ENCODE assay signal across 8 cellular contexts in the genomic region with DNA sequence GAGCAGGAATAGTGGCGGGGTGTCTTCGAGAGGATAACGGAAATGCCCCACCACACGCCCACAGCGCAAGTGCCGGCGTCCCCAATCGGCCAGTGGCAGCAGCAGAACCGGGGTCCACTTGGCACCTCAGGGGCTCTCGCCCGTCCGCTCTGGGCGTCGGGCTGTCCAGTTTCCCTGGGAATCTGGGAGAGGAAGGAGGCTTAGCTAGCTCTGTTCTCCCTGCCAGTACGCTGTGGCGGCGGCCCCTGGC. TPM values are rescaled to one million over a fixed set of nuclear protein-coding genes. Genes with fewer than 3 reads are reported as not detected.
DNase-seq lines count a peak whose midpoint lies in the region; ATAC-seq, FAIRE-seq and TF ChIP-seq lines count a peak whose summit lies in the region.

No MANE protein-coding gene starts in this region.

- H3K9ac ChIP-seq in HepG2 (ENCODE audit: insufficient read depth, low read depth, low read length): no peak overlapping the region

- TF ChIP-seq RAD21 in HepG2 (CRISPR knock-in tag; IDR thresholded peaks at IDR 0.05): no peak

- peaks cover 35% of the 10 kb centered on the region for H3K4me1 Mint-ChIP-seq in HFFc6 (ENCODE audit: low read depth)

- TF ChIP-seq EP300 in HepG2 (IDR thresholded peaks at IDR 0.05; ENCODE audit: low read depth in 2 of 2, low read length in 2 of 2): no peak
- TF ChIP-seq EP300 in HepG2 (CRISPR knock-in tag; IDR thresholded peaks at IDR 0.05; ENCODE audit: borderline replicate concordance): no peak

- peak overlapping the region; percentile 88 for H3K4me2 ChIP-seq in HepG2 (ENCODE audit: low read depth, low read length)

- DNase-seq in HFFc6 (no peak), OCI-M1 (lab: John Stamatoyannopoulos, UW) (peak; percentile 64), cardiac fibroblast (ENCODE audit: low read depth in 2 of 2) (peak in 1 of 2 donors; percentile 30), HepG2 (ENCODE audit: low spot score) (no peak), SIG-M5 (lab: John Stamatoyannopoulos, UW) (no peak), GOT3 (lab: John Stamatoyannopoulos, UW) (no peak)
- DNase-seq in stimulated activated CD8-positive, alpha-beta memory T cell treated with anti-CD3 and anti-CD28 coated beads, Interleukin-4, amount 100 ng/mL, for 24 hours (ENCODE audit: low read depth): peak; percentile 20

- intact Hi-C loops in HepG2 (cut with micrococcal nuclease; ENCODE audit: unreplicated experiment): loop anchor here (2.0 to 5.0 kb wide), 3 partner anchors 92 to 160 kb away; a partner anchor contains a TSS

- no peaks in the 10 kb centered on the region for H3K9me3 Mint-ChIP-seq in HFFc6

- H3K27me3 Mint-ChIP-seq in HFFc6 (ENCODE audit: insufficient read depth): peaks cover 6% of the 10 kb centered on the region; the same call in 1 of the 2 replicates

- in situ Hi-C loops in HepG2 (cut with HindIII; ENCODE audit: extremely low pct_ligation_motif_present, low pct_unique_long_range_greater_than_20kb): no loop called here

- peaks cover 0 to 25% of the 10 kb centered on the region in 2 experiments; a peak in 3 of 5 replicates for H3K27me3 ChIP-seq in HepG2 (ENCODE audit: control insufficient read depth in 1 of 2, insufficient read depth in 2 of 2, low read length in 2 of 2)

- no peaks in the 10 kb centered on the region for H3K36me3 ChIP-seq in HepG2 (replicated peaks in 1 of 2; ENCODE audit: control insufficient read depth in 1 of 2, insufficient read depth in 2 of 2, low read length in 2 of 2)

- POLR2A ChIA-PET in HepG2 (lab: Yijun Ruan, JAX): no interaction called here

- FAIRE-seq in HepG2 (lab: Jason Lieb, UNC): no peak

- H3K79me2 ChIP-seq in HepG2 (ENCODE audit: insufficient read depth, low read length): no peaks in the 10 kb centered on the region

- no TSS peak for BruUV-seq in HepG2 (replicated peaks; lab: Mats Ljungman, UMichigan)

- ATAC-seq in GM18502 (IDR thresholded peaks at IDR 0.05; ENCODE audit: poor library complexity, unreplicated experiment): peak; percentile 37
- no peak; the same call in 2 of the 3 replicates for ATAC-seq in HepG2

- no peaks in the 10 kb centered on the region for H3K9me3 ChIP-seq in HepG2 (ENCODE audit: low read length)

- H3K4me3 Mint-ChIP-seq in HFFc6: peak overlapping the region; percentile 91

- peak overlapping the region; percentile 51 to 71 for H3K4me3 ChIP-seq in cardiac fibroblast (replicated peaks in 1 of 2; ENCODE audit: low read depth in 2 of 2, low read length in 2 of 2)
- peak overlapping the region; percentile 44 to 79 (median 48); a peak in 5 of 6 replicates for H3K4me3 ChIP-seq in HepG2 (replicated peaks in 1 of 3; ENCODE audit: insufficient read depth in 1 of 3, low read depth in 2 of 3, low read length in 3 of 3)

- TF ChIP-seq CTCF in HFFc6 (IDR thresholded peaks at IDR 0.05) (no peak), cardiac fibroblast (IDR thresholded peaks at IDR 0.05; ENCODE audit: low read depth, low read length) (no peak), HepG2 (CRISPR knock-in tag; IDR thresholded peaks at IDR 0.05) (no peak)

- no peaks in the 10 kb centered on the region for H4K20me1 ChIP-seq in HepG2 (ENCODE audit: insufficient read depth, low read length)

- WGBS in HepG2 (ENCODE audit: low lambda C conversion rate): 63% methylated on average over 5 of the region's 17 CpGs

- TF ChIP-seq POLR2A in HepG2 (IDR thresholded peaks at IDR 0.05; ENCODE audit: insufficient read depth in 1 of 2, low read depth in 2 of 2, low read length in 2 of 2): no peak

- peaks cover 27% of the 10 kb centered on the region for H3K4me1 ChIP-seq in HepG2 (ENCODE audit: insufficient read depth, low read length)

- H3K36me3 Mint-ChIP-seq in HFFc6 (ENCODE audit: low read depth): no peaks in the 10 kb centered on the region

- H2AFZ ChIP-seq in HepG2 (ENCODE audit: low read length): no peak overlapping the region

- CTCF ChIA-PET in HepG2 (lab: Yijun Ruan, JAX; ENCODE audit: low intra/inter-chr PET ratio, low total read pairs): no interaction called here

- peak overlapping the region; percentile 25; the same call in 1 of the 2 replicates for H3K27ac Mint-ChIP-seq in HFFc6

- H3K27ac ChIP-seq in HepG2 (ENCODE audit: extremely low read length, insufficient read depth, low read length): no peak overlapping the region

TF ChIP-seq in HepG2, 621 proteins besides CTCF, POLR2A, EP300 and RAD21 (continues in another document):
- TF ChIP-seq HNRNPLL (IDR thresholded peaks at IDR 0.05; ENCODE audit: low read depth, low read length, poor library complexity, severe bottlenecking) (peak; percentile 97), NR3C1 (CRISPR knock-in tag; IDR thresholded peaks at IDR 0.05) (no peak)
- TF ChIP-seq, protein P1, sequence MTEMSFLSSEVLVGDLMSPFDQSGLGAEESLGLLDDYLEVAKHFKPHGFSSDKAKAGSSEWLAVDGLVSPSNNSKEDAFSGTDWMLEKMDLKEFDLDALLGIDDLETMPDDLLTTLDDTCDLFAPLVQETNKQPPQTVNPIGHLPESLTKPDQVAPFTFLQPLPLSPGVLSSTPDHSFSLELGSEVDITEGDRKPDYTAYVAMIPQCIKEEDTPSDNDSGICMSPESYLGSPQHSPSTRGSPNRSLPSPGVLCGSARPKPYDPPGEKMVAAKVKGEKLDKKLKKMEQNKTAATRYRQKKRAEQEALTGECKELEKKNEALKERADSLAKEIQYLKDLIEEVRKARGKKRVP (CRISPR knock-in tag; IDR thresholded peaks at IDR 0.05): 0 out of 4 replicates have a peak, but pooled peaks of 1 of the 2 experiments have one; percentile 17
- TF ChIP-seq, protein P2, sequence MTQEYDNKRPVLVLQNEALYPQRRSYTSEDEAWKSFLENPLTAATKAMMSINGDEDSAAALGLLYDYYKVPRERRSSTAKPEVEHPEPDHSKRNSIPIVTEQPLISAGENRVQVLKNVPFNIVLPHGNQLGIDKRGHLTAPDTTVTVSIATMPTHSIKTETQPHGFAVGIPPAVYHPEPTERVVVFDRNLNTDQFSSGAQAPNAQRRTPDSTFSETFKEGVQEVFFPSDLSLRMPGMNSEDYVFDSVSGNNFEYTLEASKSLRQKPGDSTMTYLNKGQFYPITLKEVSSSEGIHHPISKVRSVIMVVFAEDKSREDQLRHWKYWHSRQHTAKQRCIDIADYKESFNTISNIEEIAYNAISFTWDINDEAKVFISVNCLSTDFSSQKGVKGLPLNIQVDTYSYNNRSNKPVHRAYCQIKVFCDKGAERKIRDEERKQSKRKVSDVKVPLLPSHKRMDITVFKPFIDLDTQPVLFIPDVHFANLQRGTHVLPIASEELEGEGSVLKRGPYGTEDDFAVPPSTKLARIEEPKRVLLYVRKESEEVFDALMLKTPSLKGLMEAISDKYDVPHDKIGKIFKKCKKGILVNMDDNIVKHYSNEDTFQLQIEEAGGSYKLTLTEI (CRISPR knock-in tag; conservative IDR thresholded peaks at IDR 0.05): no peak
- TF ChIP-seq, protein P3, sequence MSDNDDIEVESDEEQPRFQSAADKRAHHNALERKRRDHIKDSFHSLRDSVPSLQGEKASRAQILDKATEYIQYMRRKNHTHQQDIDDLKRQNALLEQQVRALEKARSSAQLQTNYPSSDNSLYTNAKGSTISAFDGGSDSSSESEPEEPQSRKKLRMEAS (IDR thresholded peaks at IDR 0.05): peak; percentile 6; the same call in 1 of the 2 replicates
- TF ChIP-seq, protein P4, sequence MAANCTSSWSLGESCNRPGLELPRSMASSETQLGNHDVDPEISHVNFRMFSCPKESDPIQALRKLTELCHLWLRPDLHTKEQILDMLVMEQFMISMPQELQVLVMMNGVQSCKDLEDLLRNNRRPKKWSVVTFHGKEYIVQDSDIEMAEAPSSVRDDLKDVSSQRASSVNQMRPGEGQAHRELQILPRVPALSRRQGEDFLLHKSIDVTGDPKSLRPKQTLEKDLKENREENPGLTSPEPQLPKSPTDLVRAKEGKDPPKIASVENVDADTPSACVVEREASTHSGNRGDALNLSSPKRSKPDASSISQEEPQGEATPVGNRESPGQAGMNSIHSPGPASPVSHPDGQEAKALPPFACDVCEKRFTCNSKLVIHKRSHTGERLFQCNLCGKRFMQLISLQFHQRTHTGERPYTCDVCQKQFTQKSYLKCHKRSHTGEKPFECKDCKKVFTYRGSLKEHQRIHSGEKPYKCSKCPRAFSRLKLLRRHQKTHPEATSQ (CRISPR knock-in tag; IDR thresholded peaks at IDR 0.05; ENCODE audit: borderline replicate concordance): no peak

RNA-seq across cellular contexts. Expression of a gene that starts 53.7 kb away (rescaled TPM):
- total RNA-seq in HFFc6 (2021; fragmentation: NEBNext Ultra II Directional; extraction: Animal tissue kit (Norgen Biotek cat#: 25700)): not detected
- total RNA-seq in HepG2 (2016; rRNA removed; fragmentation: Illumina TruSeq; extraction: Trizol): not detected in 2 replicates
- total RNA-seq in HepG2 (2016; cell fraction: cytosol; rRNA removed; fragmentation: Illumina TruSeq; extraction: Trizol; ENCODE audit: low read depth): not detected in 2 replicates
- not detected in 2 replicates for total RNA-seq in HepG2 (2016; cell fraction: insoluble cytoplasmic fraction; rRNA removed; fragmentation: Illumina TruSeq; extraction: Trizol)
- total RNA-seq in HepG2 (2016; cell fraction: membrane; rRNA removed; fragmentation: Illumina TruSeq; extraction: Trizol): not detected in 2 replicates
- not detected in 2 replicates for total RNA-seq in HepG2 (2016; cell fraction: nucleus; rRNA removed; fragmentation: Illumina TruSeq; extraction: Trizol)
- polyA plus RNA-seq in HepG2 (2011; rRNA removed): not detected in 2 replicates
- not detected in 2 replicates for polyA plus RNA-seq in HepG2 (2011; cell fraction: cytosol; rRNA removed)
- not detected in 2 replicates for polyA plus RNA-seq in HepG2 (2011; cell fraction: nucleus; rRNA removed)
- polyA plus RNA-seq in HepG2 (2012): not detected in 2 replicates
- not detected in 2 replicates for polyA plus RNA-seq in HepG2 (2016; cell fraction: cytosol; fragmentation: Illumina TruSeq; extraction: Trizol; ENCODE audit: low read depth)
- polyA plus RNA-seq in HepG2 (2016; cell fraction: insoluble cytoplasmic fraction; fragmentation: Illumina TruSeq; extraction: Trizol; ENCODE audit: low read depth): not detected in 2 replicates
- polyA plus RNA-seq in HepG2 (2016; cell fraction: membrane; fragmentation: Illumina TruSeq; extraction: Trizol; ENCODE audit: low read depth): not detected in 2 replicates
- polyA plus RNA-seq in HepG2 (2016; cell fraction: nucleus; fragmentation: Illumina TruSeq; extraction: Trizol; ENCODE audit: insufficient read depth, low read depth): not detected in 2 replicates
- not detected in 2 replicates for polyA minus RNA-seq in HepG2 (2011; rRNA and poly(A)+ RNA removed; ENCODE audit: low replicate concordance)
- not detected in 2 replicates for polyA minus RNA-seq in HepG2 (2011; cell fraction: cytosol; rRNA and poly(A)+ RNA removed)
- polyA minus RNA-seq in HepG2 (2011; cell fraction: nucleus; rRNA and poly(A)+ RNA removed): not detected in 2 replicates

Comparison
In these comparisons a context has a peak if more than half of its experiments do, and no peak if none do; other contexts are left out.
1. DNase-seq: peak in OCI-M1 (single experiment) and stimulated activated CD8-positive, alpha-beta memory T cell treated with anti-CD3 and anti-CD28 coated beads, Interleukin-4, amount 100 ng/mL, for 24 hours (single experiment); none in HFFc6 (single experiment), HepG2 (single experiment), SIG-M5 (single experiment) and GOT3 (single experiment).